ENCODE assay signal across 8 cellular contexts in genomic region chr6:108559884-108560462, GRCh38. TPM values are rescaled to one million over a fixed set of nuclear protein-coding genes. Genes with fewer than 3 reads are reported as not detected.
A peak's percentile ranks its signal among the peaks of the same experiment; 100 is the strongest.
DNase-seq lines count a peak whose midpoint lies in the region; TF ChIP-seq lines count a peak whose summit lies in the region.

No MANE protein-coding gene starts in this region.

- CTCF ChIA-PET in mammary epithelial cell (lab: Charles Lee; ENCODE audit: low non-redundant PET): no interaction called here

- H3K36me3 ChIP-seq in HUES64 (ENCODE audit: insufficient read depth, low read length) (no peaks in the 10 kb centered on the region), mammary epithelial cell (ENCODE audit: insufficient read depth, low read length) (no peaks in the 10 kb centered on the region)

- peak; percentile 46 for DNase-seq in 8988T
- peak; percentile 59 for DNase-seq in GM04504 (ENCODE audit: low read depth)
- peak; percentile 75 for DNase-seq in mammary epithelial cell
- DNase-seq in iPS-NIHi7 (ENCODE audit: extremely low spot score): peak; percentile 43
- DNase-seq in cerebellum (ENCODE audit: low spot score): no peak

- peak overlapping the region; percentile 50 for H3K9ac ChIP-seq in HUES64 (ENCODE audit: low read depth, low read length)
- peak overlapping the region; percentile 83 for H3K9ac ChIP-seq in mammary epithelial cell (ENCODE audit: insufficient read depth, low read length)

- H3K9me3 ChIP-seq in HUES64 (ENCODE audit: insufficient read depth, low read depth, low read length) (no peaks in the 10 kb centered on the region), mammary epithelial cell (replicated peaks; ENCODE audit: insufficient read depth, low read length) (no peaks in the 10 kb centered on the region)

- H3K27ac ChIP-seq in HUES64 (ENCODE audit: low read depth, low read length) (peak overlapping the region; percentile 84), mammary epithelial cell (ENCODE audit: insufficient read depth, low read depth, low read length) (peak overlapping the region; percentile 83), skin epidermis (peak overlapping the region; percentile 72 to 98 (median 95))

- no peaks in the 10 kb centered on the region for H4K20me1 ChIP-seq in mammary epithelial cell (ENCODE audit: insufficient read depth, low read length)

- H3K79me2 ChIP-seq in mammary epithelial cell (ENCODE audit: insufficient read depth, low read length): peaks cover 45% of the 10 kb centered on the region

- H3K4me3 ChIP-seq in HUES64 (ENCODE audit: low read length) (peak overlapping the region; percentile 68), mammary epithelial cell (replicated peaks in 1 of 3; ENCODE audit: insufficient read depth in 1 of 3, low read depth in 2 of 3, low read length in 3 of 3) (peak overlapping the region; percentile 73 to 93 (median 74)), skin epidermis (peak overlapping the region; percentile 60 to 96 (median 85))

- BruUV-seq in mammary epithelial cell (replicated peaks; lab: Mats Ljungman, UMichigan): TSS peak; percentile 71

- peak overlapping the region; percentile 88 for H2AFZ ChIP-seq in mammary epithelial cell (ENCODE audit: low read depth, low read length)

- dilution Hi-C loops in mammary epithelial cell (cut with HindIII; ENCODE audit: low sequenced_read_pairs): no loop called here

- WGBS in HUES64: under 1% methylated on average over 64 of the region's 64 CpGs
- WGBS in mammary epithelial cell (ENCODE audit: low coverage, missing lambda C conversion rate): 2% methylated on average over 9 of the region's 64 CpGs

- peaks cover 59% of the 10 kb centered on the region for H3K27me3 ChIP-seq in HUES64 (ENCODE audit: insufficient read depth, low read length)
- H3K27me3 ChIP-seq in mammary epithelial cell (ENCODE audit: insufficient read depth, low read length): no peaks in the 10 kb centered on the region

- H3K4me1 ChIP-seq in HUES64 (ENCODE audit: insufficient read depth, low read length) (peaks cover 28% of the 10 kb centered on the region), mammary epithelial cell (ENCODE audit: insufficient read depth, low read length) (peaks cover 36% of the 10 kb centered on the region)

- in situ Hi-C loops in mammary epithelial cell (cut with MboI; ENCODE audit: low sequenced_read_pairs in 2 of 2): loop anchor here in 1 of 2 donors (5.0 to 25.0 kb wide), 3 partner anchors 102 to 827 kb away; partner anchors contain the start of gene CD164

- no peak for TF ChIP-seq CTCF in mammary epithelial cell (conservative IDR thresholded peaks at IDR 0.05 in 1 of 2, IDR thresholded peaks at IDR 0.05 in 1 of 2; ENCODE audit: extremely low read depth in 1 of 2, insufficient read depth in 1 of 2, low read depth in 1 of 2, low read length in 2 of 2)

- intact Hi-C loops in mammary epithelial cell (cut with micrococcal nuclease): loop anchor here (1.0 to 5.0 kb wide), 5 partner anchors 172 to 332 kb away; no protein-coding TSS in a partner anchor

- peak overlapping the region; percentile 97 for H3K4me2 ChIP-seq in mammary epithelial cell (ENCODE audit: insufficient read depth, low read depth, low read length)

TF ChIP-seq in PFSK-1, 5 proteins besides CTCF, POLR2A, EP300 and RAD21:
- TF ChIP-seq SIN3A (IDR thresholded peaks at IDR 0.05; ENCODE audit: borderline replicate concordance, insufficient read depth, low read length): peak; percentile 60; the same call in 1 of the 2 replicates
- TF ChIP-seq POLR2AphosphoS5 (IDR thresholded peaks at IDR 0.05; ENCODE audit: low read depth, low read length): no peak; the same call in 1 of the 2 replicates

RNA-seq across cellular contexts. Expression of gene FOXO3, which starts 0.7 kb away (rescaled TPM):
- polyA plus RNA-seq in HUES64 (2013, experiment 1 of 2): 8.5 TPM
- 8.0 TPM for polyA plus RNA-seq in HUES64 (2013, experiment 2 of 2)
- 10.4 TPM for polyA plus RNA-seq in PFSK-1 (2012; ENCODE audit: insufficient read length, low read depth)
- 10 to 100 TPM; 31.2 to 53.5 TPM for total RNA-seq in mammary epithelial cell
- 23.3 TPM for polyA plus RNA-seq in mammary epithelial cell
- polyA minus RNA-seq in mammary epithelial cell: 73.1 TPM
- 51.9 TPM for total RNA-seq in cerebellum
